Comparison of ENCODE assay signal across 8 cellular contexts in the genomic region with DNA sequence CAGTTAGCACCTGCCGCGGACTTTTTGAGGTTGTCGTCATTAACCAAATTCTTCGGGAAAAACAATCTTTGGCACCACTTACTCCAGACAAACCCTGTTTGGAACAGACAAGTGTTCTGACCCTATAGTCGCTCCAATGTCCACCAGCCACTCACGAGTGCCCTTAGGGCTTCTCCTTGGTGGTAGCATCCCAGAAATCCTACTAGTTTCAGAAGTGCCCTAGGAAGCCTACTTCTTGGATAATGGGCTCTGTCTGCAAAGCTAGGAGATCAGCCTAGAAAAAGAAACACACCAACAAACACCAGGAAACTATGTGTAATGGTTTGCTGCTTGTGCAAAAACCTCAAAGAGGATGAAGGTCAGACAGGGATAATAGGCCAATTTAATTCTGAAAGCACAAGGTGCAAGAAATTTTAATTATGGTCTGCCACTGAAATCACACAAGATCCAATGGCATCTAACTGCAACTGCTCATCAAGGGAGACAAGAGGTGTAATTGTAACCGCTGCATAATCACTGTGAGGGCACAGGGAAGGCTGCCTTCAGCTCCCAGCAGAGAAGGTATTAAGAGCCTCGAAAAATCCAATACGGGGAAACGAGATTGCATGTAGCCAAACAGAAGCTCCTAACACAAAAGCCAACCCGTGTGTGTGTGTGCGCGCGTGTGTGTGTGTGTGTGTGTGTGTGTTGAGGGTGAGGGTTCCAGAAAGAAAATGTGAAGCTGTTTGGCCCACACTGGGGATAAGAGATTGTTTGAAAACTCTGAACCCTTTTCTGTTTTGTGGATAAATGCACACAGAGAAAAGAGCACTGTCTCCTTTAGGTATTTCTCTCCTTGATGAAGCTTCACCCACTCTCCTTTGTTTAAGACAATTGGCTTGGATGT. TPM values are rescaled to one million over a fixed set of nuclear protein-coding genes. Genes with fewer than 3 reads are reported as not detected.
DNase-seq lines count a peak whose midpoint lies in the region; ATAC-seq and TF ChIP-seq lines count a peak whose summit lies in the region.

No MANE protein-coding gene starts in this region.

- peak; percentile 25 for DNase-seq in H4 (ENCODE audit: low spot score)
- DNase-seq in SJSA1 (ENCODE audit: low read depth in 1 of 2, low spot score in 2 of 2) = peak in 1 of 2 experiments; percentile 27
- DNase-seq in cardiac muscle cell (ENCODE audit: low read depth in 1 of 2, low spot score in 1 of 2) = peak; percentile 46 to 52
- DNase-seq in prostate gland (ENCODE audit: low spot score) = no peak
- DNase-seq in NCI-H226 = no peak
- no peak for DNase-seq in cerebellar nuclear complex (lab: John Stamatoyannopoulos, UW)

- H3K27ac ChIP-seq in SJSA1 (no peak overlapping the region), cardiac muscle cell (peak overlapping the region; percentile 20), prostate gland (peak overlapping the region; percentile 85 to 87)

- 20% methylated on average over 14 of the region's 14 CpGs for WGBS in prostate gland

- TF ChIP-seq POLR2A in prostate gland (IDR thresholded peaks at IDR 0.05) = no peak

- intact Hi-C loops in prostate gland (cut with DNase I) = loop anchor here (5.0 kb wide), 3 partner anchors 88 to 108 kb away; no protein-coding TSS in a partner anchor

- H3K27me3 ChIP-seq in SJSA1 (replicated peaks) = no peaks in the 10 kb centered on the region
- peaks cover 2% of the 10 kb centered on the region for H3K27me3 ChIP-seq in cardiac muscle cell
- H3K27me3 ChIP-seq in prostate gland (replicated peaks; ENCODE audit: insufficient read depth) = no peaks in the 10 kb centered on the region

- TF ChIP-seq CTCF in cardiac muscle cell (IDR thresholded peaks at IDR 0.05; ENCODE audit: low read depth, low read length) = no peak
- TF ChIP-seq CTCF in prostate gland (IDR thresholded peaks at IDR 0.05) = no peak

- peaks cover 20% of the 10 kb centered on the region for H3K4me1 ChIP-seq in SJSA1 (replicated peaks)
- H3K4me1 ChIP-seq in cardiac muscle cell (ENCODE audit: low read depth) = peaks cover 20% of the 10 kb centered on the region
- H3K4me1 ChIP-seq in prostate gland (replicated peaks) = no peaks in the 10 kb centered on the region

- ATAC-seq in HG03460 (IDR thresholded peaks at IDR 0.05; ENCODE audit: unreplicated experiment) (no peak), HG03280 (IDR thresholded peaks at IDR 0.05; ENCODE audit: unreplicated experiment) (no peak)

- H3K4me3 ChIP-seq in SJSA1 = peak overlapping the region; percentile 56
- H3K4me3 ChIP-seq in cardiac muscle cell = peak overlapping the region; percentile 93
- peak overlapping the region; percentile 58 to 81 for H3K4me3 ChIP-seq in prostate gland

- no peaks in the 10 kb centered on the region for H3K9me3 ChIP-seq in SJSA1 (replicated peaks)
- no peaks in the 10 kb centered on the region for H3K9me3 ChIP-seq in cardiac muscle cell (ENCODE audit: low read depth)
- no peaks in the 10 kb centered on the region for H3K9me3 ChIP-seq in prostate gland

- no peaks in the 10 kb centered on the region; the same call in 1 of the 2 replicates for H3K36me3 ChIP-seq in SJSA1
- H3K36me3 ChIP-seq in cardiac muscle cell = no peaks in the 10 kb centered on the region
- H3K36me3 ChIP-seq in prostate gland = no peaks in the 10 kb centered on the region

RNA-seq across cellular contexts. Expression of a gene that starts 2.2 kb away (rescaled TPM):
- 139 and 151 TPM in 2 replicates for total RNA-seq in H4 (2014; rRNA removed; shearing (Covaris generic))
- total RNA-seq in SJSA1 (2014; rRNA removed; shearing (Covaris generic)) = 18.6 and 26.7 TPM in 2 replicates
- total RNA-seq in cardiac muscle cell (67.7 and 114 TPM in 2 replicates), prostate gland (10 to 100 TPM; 74.5 to 92.1 TPM)
- 113 and 125 TPM in 2 replicates for polyA plus RNA-seq in cardiac muscle cell

Comparison
In these comparisons a context has a peak if more than half of its experiments do, and no peak if none do; other contexts are left out.
1. DNase-seq: peak in H4 (single experiment) and cardiac muscle cell (2 of 2); none in prostate gland (single experiment), NCI-H226 (single experiment) and cerebellar nuclear complex (0 of 2).
2. Peak in every context shown above with its lines, with median percentiles within 50 percentile points of each other: H3K4me3 ChIP-seq.